ENCODE assay signal across 9 cellular contexts in the genomic region with DNA sequence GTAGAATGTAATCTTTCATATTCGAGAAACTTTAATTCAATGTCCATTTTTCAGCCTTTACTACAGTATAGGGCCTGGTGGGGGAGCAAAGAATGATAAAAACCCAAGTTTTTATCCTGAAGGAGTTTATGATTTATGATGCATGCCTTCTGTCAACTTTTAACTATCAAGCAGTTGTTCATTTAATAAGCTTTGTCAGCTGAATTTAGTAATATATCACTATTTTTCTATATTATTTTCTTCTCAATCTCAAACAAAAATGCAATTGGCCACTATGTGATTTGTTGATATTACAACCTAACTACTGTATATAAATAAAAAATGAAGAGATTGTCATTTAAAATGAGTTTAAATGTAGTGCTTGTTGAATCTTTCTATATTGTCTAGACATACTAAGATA. TPM values are rescaled to one million over a fixed set of nuclear protein-coding genes. Genes with fewer than 3 reads are reported as not detected.
DNase-seq lines count a peak whose midpoint lies in the region; ATAC-seq, FAIRE-seq and TF ChIP-seq lines count a peak whose summit lies in the region.
"Had no signal": no experiment of that assay in that cellular context is flagged by ENCODE, and none has a peak within 500 bp of the region (broad histone marks: within the 10 kb centered on the region; RNA-seq: fewer than 3 reads in every experiment).

No MANE protein-coding gene starts in this region.

- CTCF ChIA-PET in HepG2 (lab: Yijun Ruan, JAX; ENCODE audit: low intra/inter-chr PET ratio, low total read pairs), result no interaction called here
- CTCF ChIA-PET in PC-3 (lab: Charles Lee), result interaction anchor here (0.6 to 1.4 kb wide), 2 partner anchors 63 to 98 kb away, joined by 3 to 11 read pairs; no protein-coding TSS in a partner anchor

- DNase-seq in HepG2 (ENCODE audit: low spot score) (no peak), right lobe of liver (no peak), PC-3 (no peak), type B pancreatic cell (ENCODE audit: extremely low spot score, unreplicated experiment) (no peak), erythroblast (lab: John Stamatoyannopoulos, UW) (no peak)
- no peak for DNase-seq in effector memory CD8-positive, alpha-beta T cell
- DNase-seq in stimulated activated CD4-positive, alpha-beta T cell treated with anti-CD3 and anti-CD28 coated beads, Interleukin-2, amount 100 ng/mL, for 24 hours, result no peak

- POLR2A ChIA-PET in HepG2 (lab: Yijun Ruan, JAX) (interaction anchor here (2.0 kb wide), 1 partner anchor 78 kb away, joined by 6 read pairs; no protein-coding TSS in a partner anchor), PC-3 (lab: Charles Lee; ENCODE audit: unreplicated experiment) (no interaction called here)

- peak overlapping the region; percentile 59 to 99 for H3K27ac Mint-ChIP-seq in effector memory CD8-positive, alpha-beta T cell
- peak overlapping the region; percentile 80 for H3K27ac Mint-ChIP-seq in type B pancreatic cell

- no peaks in the 10 kb centered on the region for H3K9me3 Mint-ChIP-seq in effector memory CD8-positive, alpha-beta T cell
- H3K9me3 Mint-ChIP-seq in type B pancreatic cell, result no peaks in the 10 kb centered on the region

- peaks cover 20 to 31% of the 10 kb centered on the region in 2 donors for H3K4me1 Mint-ChIP-seq in effector memory CD8-positive, alpha-beta T cell (ENCODE audit: low read depth in 2 of 2)
- H3K4me1 Mint-ChIP-seq in type B pancreatic cell (ENCODE audit: unreplicated experiment), result peaks cover 16% of the 10 kb centered on the region

- H2AFZ ChIP-seq in HepG2 (ENCODE audit: low read length) (no peak overlapping the region), PC-3 (ENCODE audit: low read length) (no peak overlapping the region)

- H3K27me3 ChIP-seq in HepG2 (ENCODE audit: control insufficient read depth in 1 of 2, insufficient read depth in 2 of 2, low read length in 2 of 2) (no peaks in the 10 kb centered on the region; a peak in 1 of 5 replicates), right lobe of liver (no peaks in the 10 kb centered on the region), PC-3 (ENCODE audit: low read length) (no peaks in the 10 kb centered on the region)
- H3K27me3 ChIP-seq: MG63 had no signal

- H3K9me3 ChIP-seq in HepG2 (ENCODE audit: low read length) (no peaks in the 10 kb centered on the region), right lobe of liver (no peaks in the 10 kb centered on the region), PC-3 (ENCODE audit: low read length) (no peaks in the 10 kb centered on the region)
- H3K9me3 ChIP-seq: MG63 had no signal

- TF ChIP-seq CTCF in HepG2 (CRISPR knock-in tag; IDR thresholded peaks at IDR 0.05), result no peak
- TF ChIP-seq CTCF in right lobe of liver (IDR thresholded peaks at IDR 0.05), result no peak
- TF ChIP-seq CTCF in PC-3 (conservative IDR thresholded peaks at IDR 0.05; ENCODE audit: low read depth, low read length), result no peak
- TF ChIP-seq CTCF in type B pancreatic cell (conservative IDR thresholded peaks at IDR 0.05), result no peak

- TF ChIP-seq POLR2A in HepG2 (IDR thresholded peaks at IDR 0.05; ENCODE audit: insufficient read depth in 1 of 2, low read depth in 2 of 2, low read length in 2 of 2), result no peak
- TF ChIP-seq POLR2A in right lobe of liver (IDR thresholded peaks at IDR 0.05), result no peak
- no peak for TF ChIP-seq POLR2A in erythroblast (IDR thresholded peaks at IDR 0.05; ENCODE audit: low read length)

- no peak for ATAC-seq in HepG2
- no peak for ATAC-seq in right lobe of liver
- ATAC-seq in PC-3, result no peak
- no peak for ATAC-seq in effector memory CD8-positive, alpha-beta T cell (replicated peaks)
- no peak for ATAC-seq in HG03571 (IDR thresholded peaks at IDR 0.05; ENCODE audit: unreplicated experiment)

- in situ Hi-C loops in HepG2 (cut with HindIII; ENCODE audit: extremely low pct_ligation_motif_present, low pct_unique_long_range_greater_than_20kb), result loop anchor here (5.0 kb wide), 1 partner anchor 77 kb away; a partner anchor contains a TSS

- H3K4me3 ChIP-seq in HepG2 (replicated peaks in 1 of 3; ENCODE audit: insufficient read depth in 1 of 3, low read depth in 2 of 3, low read length in 3 of 3), result no peak overlapping the region; a peak in 2 of 6 replicates
- H3K4me3 ChIP-seq in right lobe of liver, result no peak overlapping the region
- H3K4me3 ChIP-seq in PC-3 (ENCODE audit: low read length), result peak overlapping the region; percentile 88
- H3K4me3 ChIP-seq: MG63 had no signal

- H3K79me2 ChIP-seq in HepG2 (ENCODE audit: insufficient read depth, low read length) (peaks cover 41% of the 10 kb centered on the region), PC-3 (ENCODE audit: low read length) (peaks cover 69% of the 10 kb centered on the region)

- intact Hi-C loops in HepG2 (cut with micrococcal nuclease; ENCODE audit: unreplicated experiment) (loop anchor here (2.0 to 10.0 kb wide), 4 partner anchors 77 to 361 kb away; a partner anchor contains a TSS), right lobe of liver (cut with DNase I) (no loop called here), PC-3 (cut with micrococcal nuclease) (loop anchor here (2.0 to 5.0 kb wide), 3 partner anchors 79 to 362 kb away; a partner anchor contains a TSS)

- no peaks in the 10 kb centered on the region; the same call in 1 of the 2 replicates for H4K20me1 ChIP-seq in HepG2 (ENCODE audit: insufficient read depth, low read length)
- H4K20me1 ChIP-seq in PC-3 (ENCODE audit: low read length), result peaks cover 20% of the 10 kb centered on the region; the same call in 1 of the 2 replicates

- peak overlapping the region; percentile 92 to 94 for H3K4me3 Mint-ChIP-seq in effector memory CD8-positive, alpha-beta T cell
- H3K4me3 Mint-ChIP-seq in type B pancreatic cell, result peak overlapping the region; percentile 76

- H3K4me1 ChIP-seq in HepG2 (ENCODE audit: insufficient read depth, low read length) (peaks cover 34% of the 10 kb centered on the region), right lobe of liver (peaks cover 0 to 8% (median 4%) of the 10 kb centered on the region in 4 donors), PC-3 (ENCODE audit: insufficient read depth, low read length) (peaks cover 27% of the 10 kb centered on the region)

- H3K9ac ChIP-seq in HepG2 (ENCODE audit: insufficient read depth, low read depth, low read length), result no peak overlapping the region
- H3K9ac ChIP-seq in PC-3 (ENCODE audit: low read length), result peak overlapping the region; percentile 98; the same call in 1 of the 2 replicates

- H3K27me3 Mint-ChIP-seq in effector memory CD8-positive, alpha-beta T cell, result no peaks in the 10 kb centered on the region
- peaks cover 4% of the 10 kb centered on the region for H3K27me3 Mint-ChIP-seq in type B pancreatic cell

- FAIRE-seq in HepG2 (lab: Jason Lieb, UNC), result no peak

- no peak for TF ChIP-seq EP300 in HepG2 (IDR thresholded peaks at IDR 0.05; ENCODE audit: low read depth in 2 of 2, low read length in 2 of 2)
- TF ChIP-seq EP300 in HepG2 (CRISPR knock-in tag; IDR thresholded peaks at IDR 0.05; ENCODE audit: borderline replicate concordance), result no peak

- no peaks in the 10 kb centered on the region for H3F3A ChIP-seq in PC-3 (ENCODE audit: low read length, unreplicated experiment)

- BruUV-seq in HepG2 (replicated peaks; lab: Mats Ljungman, UMichigan) (no TSS peak), PC-3 (replicated peaks; lab: Mats Ljungman, UMichigan) (no TSS peak)

- H3K36me3 Mint-ChIP-seq in effector memory CD8-positive, alpha-beta T cell (ENCODE audit: insufficient read depth), result peaks cover 72% of the 10 kb centered on the region
- H3K36me3 Mint-ChIP-seq in type B pancreatic cell, result peaks cover 15% of the 10 kb centered on the region

- H3K27ac ChIP-seq in HepG2 (ENCODE audit: extremely low read length, insufficient read depth, low read length) (no peak overlapping the region), right lobe of liver (no peak overlapping the region), PC-3 (ENCODE audit: low read length) (no peak overlapping the region)

- no peaks in the 10 kb centered on the region for H3K9me2 ChIP-seq in PC-3 (replicated peaks; ENCODE audit: low read length)

- H3K4me2 ChIP-seq in HepG2 (ENCODE audit: low read depth, low read length) (peak overlapping the region; percentile 88), PC-3 (ENCODE audit: low read length) (peak overlapping the region; percentile 83)

- H3K36me3 ChIP-seq in HepG2 (replicated peaks in 1 of 2; ENCODE audit: control insufficient read depth in 1 of 2, insufficient read depth in 2 of 2, low read length in 2 of 2), result peaks cover 0 to 31% of the 10 kb centered on the region in 2 experiments
- H3K36me3 ChIP-seq in right lobe of liver, result peaks cover 0 to 34% (median 9%) of the 10 kb centered on the region in 4 donors
- peaks cover 35% of the 10 kb centered on the region for H3K36me3 ChIP-seq in PC-3 (ENCODE audit: low read depth, low read length)

- TF ChIP-seq RAD21 in HepG2 (CRISPR knock-in tag; IDR thresholded peaks at IDR 0.05), result no peak

- WGBS in HepG2 (ENCODE audit: low lambda C conversion rate), result 94% methylated on average over 1 of the region's 1 CpG
- 80% methylated on average over 1 of the region's 1 CpG for WGBS in right lobe of liver (ENCODE audit: insufficient coverage, low coverage, low lambda C conversion rate, missing lambda C conversion rate)

RNA-seq across cellular contexts. Expression of a gene that starts 2.4 kb away (rescaled TPM):
- total RNA-seq in HepG2 (2016; rRNA removed; fragmentation: Illumina TruSeq; extraction: Trizol), result 51.5 and 52.4 TPM in 2 replicates
- 24.7 and 27.5 TPM in 2 replicates for total RNA-seq in HepG2 (2016; cell fraction: cytosol; rRNA removed; fragmentation: Illumina TruSeq; extraction: Trizol; ENCODE audit: low read depth)
- total RNA-seq in HepG2 (2016; cell fraction: insoluble cytoplasmic fraction; rRNA removed; fragmentation: Illumina TruSeq; extraction: Trizol), result 49.6 and 61.4 TPM in 2 replicates
- 26.3 and 27.3 TPM in 2 replicates for total RNA-seq in HepG2 (2016; cell fraction: membrane; rRNA removed; fragmentation: Illumina TruSeq; extraction: Trizol)
- total RNA-seq in HepG2 (2016; cell fraction: nucleus; rRNA removed; fragmentation: Illumina TruSeq; extraction: Trizol), result 34.0 and 44.6 TPM in 2 replicates
- polyA plus RNA-seq in HepG2 (2011; rRNA removed), result 32.0 and 36.0 TPM in 2 replicates
- polyA plus RNA-seq in HepG2 (2011; cell fraction: cytosol; rRNA removed), result 16.8 and 20.6 TPM in 2 replicates
- 29.9 and 32.4 TPM in 2 replicates for polyA plus RNA-seq in HepG2 (2011; cell fraction: nucleus; rRNA removed)
- 15.7 and 29.1 TPM in 2 replicates for polyA plus RNA-seq in HepG2 (2012)
- 6.8 and 7.9 TPM in 2 replicates for polyA plus RNA-seq in HepG2 (2016; cell fraction: cytosol; fragmentation: Illumina TruSeq; extraction: Trizol; ENCODE audit: low read depth)
- 38.1 and 39.9 TPM in 2 replicates for polyA plus RNA-seq in HepG2 (2016; cell fraction: insoluble cytoplasmic fraction; fragmentation: Illumina TruSeq; extraction: Trizol; ENCODE audit: low read depth)
- 10.4 and 13.5 TPM in 2 replicates for polyA plus RNA-seq in HepG2 (2016; cell fraction: membrane; fragmentation: Illumina TruSeq; extraction: Trizol; ENCODE audit: low read depth)
- 47.6 and 52.3 TPM in 2 replicates for polyA plus RNA-seq in HepG2 (2016; cell fraction: nucleus; fragmentation: Illumina TruSeq; extraction: Trizol; ENCODE audit: insufficient read depth, low read depth)
- 22.5 and 54.5 TPM in 2 replicates for polyA minus RNA-seq in HepG2 (2011; rRNA and poly(A)+ RNA removed; ENCODE audit: low replicate concordance)
- 12.1 and 18.3 TPM in 2 replicates for polyA minus RNA-seq in HepG2 (2011; cell fraction: cytosol; rRNA and poly(A)+ RNA removed)
- 27.0 and 29.6 TPM in 2 replicates for polyA minus RNA-seq in HepG2 (2011; cell fraction: nucleus; rRNA and poly(A)+ RNA removed)
- total RNA-seq in right lobe of liver, result 10 to 100 TPM; 13.0 to 45.6 (median 15.5) TPM
- 30.1 and 48.6 TPM in 2 replicates for total RNA-seq in PC-3 (2014; rRNA removed)
- 22.3 and 38.4 TPM in 2 replicates for total RNA-seq in type B pancreatic cell (ENCODE audit: low replicate concordance)

Comparison
In these comparisons a context has a peak if more than half of its experiments do, and no peak if none do; other contexts are left out.
1. intact Hi-C loops: an anchor here in HepG2 (2.0 to 10.0 kb wide) and PC-3 (2.0 to 5.0 kb wide); none called in right lobe of liver.